In the genomic region with DNA sequence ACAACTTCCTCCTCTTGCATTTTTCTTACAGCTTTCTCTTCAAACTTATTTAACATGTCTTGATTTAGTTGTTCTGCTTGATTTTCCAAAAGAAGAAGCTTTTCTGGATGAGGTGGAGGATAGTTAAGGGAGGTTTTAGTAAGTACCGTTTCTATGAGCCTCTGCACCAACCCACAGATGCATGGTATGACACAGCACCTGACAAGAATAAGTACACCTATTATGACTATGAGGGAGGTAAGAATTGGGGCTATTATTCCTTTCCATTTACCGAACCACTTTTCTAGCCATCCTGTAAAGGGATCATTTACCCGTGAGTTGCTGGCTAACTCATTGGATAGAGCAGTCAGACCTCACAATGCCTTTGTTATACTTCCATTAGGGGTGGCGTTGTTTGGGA, we compare ENCODE assay signal across 1 cellular context.
TF ChIP-seq lines count a peak whose summit lies in the region.

No MANE protein-coding gene starts in this region.

TF ChIP-seq in K562, 482 proteins besides CTCF, POLR2A, EP300 and RAD21:
- TF ChIP-seq NFXL1 (CRISPR knock-in tag; IDR thresholded peaks at IDR 0.05) (no peak), FOSL1 (tag; conservative IDR thresholded peaks at IDR 0.05) (0 out of 2 replicates have a peak, but pooled peaks have one; percentile 1), ZNF121 (CRISPR knock-in tag; conservative IDR thresholded peaks at IDR 0.05) (no peak)
TF ChIP-seq in K562: peak in this region for 1.
